Comparison of ENCODE assay signal across 12 cellular contexts in the genomic region with DNA sequence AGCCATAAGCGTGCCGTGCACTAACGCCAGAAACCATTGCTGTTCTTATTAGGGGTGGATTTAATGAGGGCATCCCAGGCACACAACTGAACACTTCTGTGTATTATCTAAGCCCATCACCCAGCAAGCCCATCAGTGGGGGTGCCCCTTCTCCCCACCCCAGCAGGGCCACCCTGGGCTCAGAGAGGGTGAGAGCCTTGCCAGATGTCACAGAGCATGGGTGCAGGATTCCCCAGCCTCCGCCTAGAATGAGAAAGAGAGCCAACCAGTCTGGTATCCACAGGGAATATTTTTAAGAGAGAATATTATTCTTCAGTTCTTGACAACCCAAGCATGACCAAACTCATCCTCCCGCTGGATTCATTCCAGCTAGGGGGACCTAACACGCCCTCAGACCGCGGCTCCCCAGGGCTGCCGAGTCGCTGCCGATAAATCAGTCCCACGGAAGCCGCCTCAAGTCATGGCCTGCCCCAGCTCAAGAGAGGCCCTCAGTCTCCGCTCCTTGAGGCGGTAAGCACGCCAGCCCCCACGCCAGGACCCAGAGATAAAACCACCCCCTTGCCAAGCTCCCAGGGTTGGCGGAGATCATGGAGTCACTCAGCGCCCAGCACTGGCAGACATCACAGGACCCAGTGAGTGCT. TPM values are rescaled to one million over a fixed set of nuclear protein-coding genes. Genes with fewer than 3 reads are reported as not detected.
DNase-seq lines count a peak whose midpoint lies in the region; ATAC-seq, FAIRE-seq and TF ChIP-seq lines count a peak whose summit lies in the region.
"Had no signal": no experiment of that assay in that cellular context is flagged by ENCODE, and none has a peak within 500 bp of the region (broad histone marks: within the 10 kb centered on the region; RNA-seq: fewer than 3 reads in every experiment).

No MANE protein-coding gene starts in this region.

- peak overlapping the region; percentile 55 for H3K27ac Mint-ChIP-seq in mesothelial cell of epicardium
- H3K27ac Mint-ChIP-seq in activated CD4-positive, alpha-beta memory T cell treated with anti-CD3 and anti-CD28 coated beads for 36 hours = no peak overlapping the region
- no peak overlapping the region for H3K27ac Mint-ChIP-seq in activated CD8-positive, alpha-beta memory T cell treated with anti-CD3 and anti-CD28 coated beads, Interleukin-2, amount 10 ng/mL, durations not matched to agents 7 days and 5 days
- no peak overlapping the region for H3K27ac Mint-ChIP-seq in CD14-positive monocyte

- POLR2A ChIA-PET in activated CD4-positive, alpha-beta memory T cell treated with anti-CD3 and anti-CD28 coated beads for 36 hours (lab: Charles Lee) = no interaction called here

- H3K27me3 Mint-ChIP-seq in mesothelial cell of epicardium (ENCODE audit: low read depth) = no peaks in the 10 kb centered on the region
- H3K27me3 Mint-ChIP-seq in activated CD4-positive, alpha-beta memory T cell treated with anti-CD3 and anti-CD28 coated beads for 36 hours = peaks cover 4% of the 10 kb centered on the region
- H3K27me3 Mint-ChIP-seq in activated CD8-positive, alpha-beta memory T cell treated with anti-CD3 and anti-CD28 coated beads, Interleukin-2, amount 10 ng/mL, durations not matched to agents 7 days and 5 days = peaks cover 3% of the 10 kb centered on the region
- H3K27me3 Mint-ChIP-seq in CD14-positive monocyte (ENCODE audit: low read depth in 3 of 3) = peaks cover 4 to 8% (median 5%) of the 10 kb centered on the region in 3 donors

- H3K36me3 ChIP-seq in bronchial epithelial cell (ENCODE audit: control insufficient read depth, insufficient read depth, low read length) = no peaks in the 10 kb centered on the region
- H3K36me3 ChIP-seq: tibial nerve had no signal

- H3K4me1 Mint-ChIP-seq in mesothelial cell of epicardium (peaks cover 43% of the 10 kb centered on the region), CD14-positive monocyte (peaks cover under 1% of the 10 kb centered on the region)
- H3K4me1 Mint-ChIP-seq in activated CD4-positive, alpha-beta memory T cell treated with anti-CD3 and anti-CD28 coated beads for 36 hours (ENCODE audit: low read depth) = no peaks in the 10 kb centered on the region
- peaks cover under 1% of the 10 kb centered on the region for H3K4me1 Mint-ChIP-seq in activated CD8-positive, alpha-beta memory T cell treated with anti-CD3 and anti-CD28 coated beads, Interleukin-2, amount 10 ng/mL, durations not matched to agents 7 days and 5 days

- no peak overlapping the region for H3K4me3 Mint-ChIP-seq in mesothelial cell of epicardium
- H3K4me3 Mint-ChIP-seq in activated CD4-positive, alpha-beta memory T cell treated with anti-CD3 and anti-CD28 coated beads for 36 hours = no peak overlapping the region
- H3K4me3 Mint-ChIP-seq in activated CD8-positive, alpha-beta memory T cell treated with anti-CD3 and anti-CD28 coated beads, Interleukin-2, amount 10 ng/mL, durations not matched to agents 7 days and 5 days = no peak overlapping the region
- no peak overlapping the region for H3K4me3 Mint-ChIP-seq in CD14-positive monocyte

- DNase-seq in AG20443 (ENCODE audit: low spot score) = peak; percentile 57
- DNase-seq in NCI-H1105 treated with DMSO at 0.1 percent for 48 hours (lab: John Stamatoyannopoulos, UW) = peak; percentile 82
- DNase-seq in bronchial epithelial cell (ENCODE audit: low read depth) = peak; percentile 83
- DNase-seq in mesothelial cell of epicardium (ENCODE audit: low spot score in 2 of 2, unreplicated experiment in 2 of 2) = peak; percentile 29 to 56
- no peak for DNase-seq in activated CD4-positive, alpha-beta memory T cell treated with anti-CD3 and anti-CD28 coated beads for 36 hours
- no peak for DNase-seq in activated CD8-positive, alpha-beta memory T cell treated with anti-CD3 and anti-CD28 coated beads, Interleukin-2, amount 10 ng/mL, durations not matched to agents 7 days and 5 days
- no peak for DNase-seq in CD14-positive monocyte (ENCODE audit: low spot score)
- DNase-seq: activated T-cell treated with anti-CD3 and anti-CD28 coated beads, Interleukin-2, amount 50 U/mL, for 48 hours; NCI-H2029 treated with DMSO at 0.1 percent for 48 hours; SHP77 treated with DMSO at 0.1 percent for 48 hours had no signal

- no peak for TF ChIP-seq CTCF in bronchial epithelial cell (IDR thresholded peaks at IDR 0.05; ENCODE audit: insufficient read depth, low read length, severe bottlenecking)
- TF ChIP-seq CTCF in mesothelial cell of epicardium (IDR thresholded peaks at IDR 0.05; ENCODE audit: unreplicated experiment) = no peak
- TF ChIP-seq CTCF in CD14-positive monocyte (IDR thresholded peaks at IDR 0.05) = no peak

- no peak for FAIRE-seq in bronchial epithelial cell (lab: Jason Lieb, UNC)

- intact Hi-C loops in activated CD4-positive, alpha-beta memory T cell treated with anti-CD3 and anti-CD28 coated beads for 36 hours (cut with micrococcal nuclease) = no loop called here
- intact Hi-C loops in CD14-positive monocyte (cut with micrococcal nuclease) = no loop called here

- ATAC-seq in GM18868 (IDR thresholded peaks at IDR 0.05; ENCODE audit: unreplicated experiment) = no peak
- ATAC-seq in activated CD8-positive, alpha-beta memory T cell treated with anti-CD3 and anti-CD28 coated beads, Interleukin-2, amount 10 ng/mL, durations not matched to agents 7 days and 5 days = no peak

- CTCF ChIA-PET in activated CD4-positive, alpha-beta memory T cell treated with anti-CD3 and anti-CD28 coated beads for 36 hours (lab: Charles Lee) = no interaction called here
- CTCF ChIA-PET in activated CD8-positive, alpha-beta memory T cell treated with anti-CD3 and anti-CD28 coated beads, Interleukin-2, amount 10 ng/mL, durations not matched to agents 7 days and 5 days (lab: Charles Lee) = no interaction called here

- H3K36me3 Mint-ChIP-seq in mesothelial cell of epicardium = peaks cover 10% of the 10 kb centered on the region
- H3K36me3 Mint-ChIP-seq in activated CD4-positive, alpha-beta memory T cell treated with anti-CD3 and anti-CD28 coated beads for 36 hours = no peaks in the 10 kb centered on the region
- no peaks in the 10 kb centered on the region for H3K36me3 Mint-ChIP-seq in activated CD8-positive, alpha-beta memory T cell treated with anti-CD3 and anti-CD28 coated beads, Interleukin-2, amount 10 ng/mL, durations not matched to agents 7 days and 5 days
- no peaks in the 10 kb centered on the region for H3K36me3 Mint-ChIP-seq in CD14-positive monocyte

- H3K9me3 Mint-ChIP-seq in mesothelial cell of epicardium = no peaks in the 10 kb centered on the region
- H3K9me3 Mint-ChIP-seq in activated CD4-positive, alpha-beta memory T cell treated with anti-CD3 and anti-CD28 coated beads for 36 hours = no peaks in the 10 kb centered on the region
- no peaks in the 10 kb centered on the region for H3K9me3 Mint-ChIP-seq in activated CD8-positive, alpha-beta memory T cell treated with anti-CD3 and anti-CD28 coated beads, Interleukin-2, amount 10 ng/mL, durations not matched to agents 7 days and 5 days (ENCODE audit: low read depth)
- H3K9me3 Mint-ChIP-seq in CD14-positive monocyte = no peaks in the 10 kb centered on the region

- no peaks in the 10 kb centered on the region for H3K27me3 ChIP-seq in bronchial epithelial cell (ENCODE audit: control insufficient read depth, insufficient read depth, low read length)
- H3K27me3 ChIP-seq: tibial nerve had no signal

- H3K4me3 ChIP-seq in bronchial epithelial cell (ENCODE audit: low read depth, low read length) = no peak overlapping the region
- H3K4me3 ChIP-seq: tibial nerve had no signal

RNA-seq across cellular contexts. Expression of gene MN1, which starts 47.2 kb away (rescaled TPM):
- total RNA-seq in bronchial epithelial cell = 1.3 and 2.0 TPM in 2 replicates
- 46.3 to 49.6 TPM (median 47.8 TPM) in 3 replicates for total RNA-seq in mesothelial cell of epicardium
- under 1 TPM in 1 of 2 experiments, not detected in 1; 0.07 TPM for total RNA-seq in activated CD4-positive, alpha-beta memory T cell treated with anti-CD3 and anti-CD28 coated beads for 36 hours
- under 1 TPM; 0.14 to 0.29 TPM for total RNA-seq in activated CD8-positive, alpha-beta memory T cell treated with anti-CD3 and anti-CD28 coated beads, Interleukin-2, amount 10 ng/mL, durations not matched to agents 7 days and 5 days
- under 1 TPM; 0.06 to 0.38 TPM for polyA plus RNA-seq in CD14-positive monocyte

Comparison
In these comparisons a context has a peak if more than half of its experiments do, and no peak if none do; other contexts are left out.
1. DNase-seq: peak in AG20443 (single experiment), NCI-H1105 treated with DMSO at 0.1 percent for 48 hours (single experiment), bronchial epithelial cell (single experiment) and mesothelial cell of epicardium (2 of 2); none in activated CD4-positive, alpha-beta memory T cell treated with anti-CD3 and anti-CD28 coated beads for 36 hours (single experiment), activated CD8-positive, alpha-beta memory T cell treated with anti-CD3 and anti-CD28 coated beads, Interleukin-2, amount 10 ng/mL, durations not matched to agents 7 days and 5 days (single experiment) and CD14-positive monocyte (single experiment).
2. RNA of gene MN1, which starts 47.2 kb away (total RNA-seq): 46.3 to 49.6 TPM in mesothelial cell of epicardium; 1.3 to 2.0 TPM in bronchial epithelial cell, 0.14 to 0.29 TPM in activated CD8-positive, alpha-beta memory T cell treated with anti-CD3 and anti-CD28 coated beads, Interleukin-2, amount 10 ng/mL, durations not matched to agents 7 days and 5 days and 0.07 TPM in activated CD4-positive, alpha-beta memory T cell treated with anti-CD3 and anti-CD28 coated beads for 36 hours; every median in the first group is over 10 times any median in the second.